Comparison of ENCODE assay signal across 9 cellular contexts in genomic region chr5:150155258-150156032, GRCh38. TPM values are rescaled to one million over a fixed set of nuclear protein-coding genes. Genes with fewer than 3 reads are reported as not detected.
DNase-seq lines count a peak whose midpoint lies in the region; ATAC-seq and TF ChIP-seq lines count a peak whose summit lies in the region.
"Had no signal": no experiment of that assay in that cellular context is flagged by ENCODE, and none has a peak within 500 bp of the region (broad histone marks: within the 10 kb centered on the region; RNA-seq: fewer than 3 reads in every experiment).

PDGFRB (minus strand) TSS chr5:150155845; CDS start chr5:150137047, 18,798 bp downstream.

- H3K27me3 Mint-ChIP-seq in naive B cell, result peaks cover 0 to 4% (median 0%) of the 10 kb centered on the region in 3 donors

- peaks cover 21 to 28% (median 27%) of the 10 kb centered on the region in 3 donors for H3K4me1 Mint-ChIP-seq in naive B cell

- peaks cover 4% of the 10 kb centered on the region; the same call in 1 of the 2 replicates for H3K27me3 ChIP-seq in HUES6 (ENCODE audit: control insufficient read depth, insufficient read depth, low read length)

- H3K4me3 Mint-ChIP-seq in naive B cell, result peak within 1 kb of the TSS; percentile 91 to 98 (median 96)

- no peaks in the 10 kb centered on the region for H3K36me3 ChIP-seq in HUES6 (ENCODE audit: control insufficient read depth, insufficient read depth, low read length)

- peak within 1 kb of the TSS; percentile 18; the same call in 1 of the 2 replicates for H3K27ac ChIP-seq in HUES6 (ENCODE audit: low read depth, low read length)
- H3K27ac ChIP-seq: 22Rv1 had no signal

- TF ChIP-seq CTCF in fibroblast of mammary gland (conservative IDR thresholded peaks at IDR 0.05; ENCODE audit: control insufficient read depth, insufficient read depth, low read depth, low read length) (no peak), subcutaneous adipose tissue (IDR thresholded peaks at IDR 0.05; ENCODE audit: low read depth) (no peak)

- H3K36me3 Mint-ChIP-seq in naive B cell, result no peaks in the 10 kb centered on the region

- H3K9me3 ChIP-seq in HUES6 (ENCODE audit: control insufficient read depth, insufficient read depth, low read depth, low read length), result no peaks in the 10 kb centered on the region

- H3K4me1 ChIP-seq in HUES6 (ENCODE audit: control insufficient read depth, insufficient read depth, low read length), result peaks cover 45% of the 10 kb centered on the region

- peak within 1 kb of the TSS; percentile 69 to 92 (median 84) for H3K27ac Mint-ChIP-seq in naive B cell

- H3K9me3 Mint-ChIP-seq in naive B cell, result no peaks in the 10 kb centered on the region

- DNase-seq in DMS 273 (lab: John Stamatoyannopoulos, UW; ENCODE audit: unreplicated experiment) (peak; percentile 47), DMS 273 treated with DMSO at 0.1 percent for 48 hours (lab: John Stamatoyannopoulos, UW) (no peak), fibroblast of mammary gland (ENCODE audit: low read depth) (peak; percentile 91), naive B cell (peak; percentile 65)
- peak; percentile 49 for DNase-seq in activated T-cell treated with anti-CD3 and anti-CD28 coated beads, Interleukin-2, amount 50 U/mL, for 1 hour

- peak within 1 kb of the TSS; percentile 58 for H3K9ac ChIP-seq in HUES6 (ENCODE audit: low read length)

- H3K4me3 ChIP-seq in HUES6 (ENCODE audit: low read depth, low read length) (peak within 1 kb of the TSS; percentile 55), fibroblast of mammary gland (ENCODE audit: control insufficient read depth, low read depth, low read length) (peak within 1 kb of the TSS; percentile 97)

- ATAC-seq in naive B cell (ENCODE audit: low read depth in 2 of 2), result peak; percentile 87 to 89
- no peak for ATAC-seq in GM18858 (IDR thresholded peaks at IDR 0.05; ENCODE audit: unreplicated experiment)

RNA-seq across cellular contexts. Expression of gene PDGFRB, which starts in this region (rescaled TPM):
- polyA plus RNA-seq in naive B cell (ENCODE audit: low read depth in 6 of 6), result 1 to 10 TPM in 3 of 6 donors, under 1 TPM in 2, not detected in 1; 0.09 to 1.8 (median 1.1) TPM
- total RNA-seq in subcutaneous adipose tissue, result 100 to 1,000 TPM; 148 to 225 (median 191) TPM
